14 cellular contexts compared by ENCODE assay signal in the genomic region with DNA sequence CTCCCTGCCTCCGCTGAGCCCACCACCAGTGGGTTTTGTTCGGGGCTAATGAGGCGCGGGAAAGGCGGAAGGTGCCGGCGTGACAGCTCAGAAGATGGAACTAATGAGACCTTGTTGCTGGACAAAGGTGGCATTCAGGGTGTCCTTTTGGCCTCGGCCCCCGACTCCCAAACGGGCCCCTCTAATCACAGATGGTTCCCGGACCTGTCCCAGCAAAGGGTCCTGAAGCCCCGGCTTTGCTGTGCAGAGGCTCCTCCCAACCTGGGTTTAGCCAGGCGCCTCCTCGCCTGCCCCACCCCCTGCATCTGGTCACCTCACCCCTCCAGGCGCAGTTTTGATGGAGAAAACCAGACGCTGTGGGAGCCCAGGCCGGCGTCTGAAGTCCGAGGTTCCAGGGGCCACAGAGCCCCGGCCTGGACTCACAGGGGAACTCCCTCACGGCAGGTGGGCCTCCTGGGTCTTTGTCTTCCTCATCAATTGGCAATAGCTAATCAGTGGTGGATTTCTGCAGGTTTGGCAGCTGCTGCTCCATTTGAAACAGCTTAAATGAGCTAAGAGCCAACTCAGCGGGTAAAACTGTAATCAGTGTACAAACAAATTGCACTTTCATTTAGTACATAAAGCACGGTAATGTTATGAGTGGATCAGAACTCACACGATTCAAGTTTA. TPM values are rescaled to one million over a fixed set of nuclear protein-coding genes. Genes with fewer than 3 reads are reported as not detected.
DNase-seq lines count a peak whose midpoint lies in the region; ATAC-seq, FAIRE-seq and TF ChIP-seq lines count a peak whose summit lies in the region.
"Had no signal": no experiment of that assay in that cellular context is flagged by ENCODE, and none has a peak within 500 bp of the region (broad histone marks: within the 10 kb centered on the region; RNA-seq: fewer than 3 reads in every experiment).

No MANE protein-coding gene starts in this region.

- H2BK5ac ChIP-seq in H9 (ENCODE audit: insufficient read length, low read length) = no peak overlapping the region

- no peaks in the 10 kb centered on the region for H4K20me1 ChIP-seq in H9 (ENCODE audit: control insufficient read depth, insufficient read depth, insufficient read length)

- TF ChIP-seq CTCF in H9 (conservative IDR thresholded peaks at IDR 0.05) (no peak), ascending aorta (IDR thresholded peaks at IDR 0.05) (no peak), gastrocnemius medialis (IDR thresholded peaks at IDR 0.05 in 4 of 5, conservative IDR thresholded peaks at IDR 0.05 in 1 of 5) (no peak)

- no peak overlapping the region for H3K27ac ChIP-seq in H9 (ENCODE audit: insufficient read length, low read depth, low read length)
- H3K27ac ChIP-seq in ascending aorta = peak overlapping the region; percentile 87 to 88
- H3K27ac ChIP-seq in gastrocnemius medialis = peak overlapping the region; percentile 7 to 74 (median 46)

- H3K4me1 Mint-ChIP-seq in H9 = peaks cover 36 to 51% of the 10 kb centered on the region in 2 experiments
- H3K4me1 Mint-ChIP-seq: stimulated activated effector memory CD8-positive, alpha-beta T cell treated with anti-CD3 and anti-CD28 coated beads, Interleukin-12 subunit alpha, Interleukin-12 subunit beta, amount 100 ng/mL, for 72 hours had no signal

- in situ Hi-C loops in gastrocnemius medialis (cut with MboI; ENCODE audit: low sequenced_read_pairs in 4 of 4) = no loop called here

- no peak overlapping the region for H3T11ph ChIP-seq in H9 (ENCODE audit: low read length)

- H3K4me3 Mint-ChIP-seq in H9 = peak overlapping the region; percentile 21 to 60
- H3K4me3 Mint-ChIP-seq: activated T-cell treated with anti-CD3 and anti-CD28 coated beads, Interleukin-2, amount 50 U/mL, for 24 hours; CD4-positive, CD25-positive, alpha-beta regulatory T cell; stimulated activated effector memory CD8-positive, alpha-beta T cell treated with anti-CD3 and anti-CD28 coated beads, Interleukin-12 subunit alpha, Interleukin-12 subunit beta, amount 100 ng/mL, for 72 hours had no signal

- no peak overlapping the region for H2AFZ ChIP-seq in H9 (ENCODE audit: low read length)

- H4K91ac ChIP-seq in H9 (ENCODE audit: insufficient read length, low read depth, low read length) = no peak overlapping the region

- H3K23me2 ChIP-seq in H9 (ENCODE audit: insufficient read length, low read depth, low read length, poor library complexity, severe bottlenecking) = no peaks in the 10 kb centered on the region

- DNase-seq in H9 = no peak
- DNase-seq in ascending aorta (ENCODE audit: low spot score in 2 of 2) = peak; percentile 4 to 63
- peak; percentile 76 for DNase-seq in iPS-NIHi11 (ENCODE audit: low spot score)
- DNase-seq in gastrocnemius medialis = no peak
- no peak for DNase-seq in H54 (ENCODE audit: insufficient read length, low spot score)
- DNase-seq in activated gamma-delta T cell treated with Interleukin-2 at 50 U/mL for 16 hours = no peak
- no peak for DNase-seq in SW 1271 (lab: John Stamatoyannopoulos, UW)
- DNase-seq in NCI-H2227 (lab: John Stamatoyannopoulos, UW; ENCODE audit: unreplicated experiment) = no peak
- DNase-seq: activated CD4-positive, alpha-beta T cell treated with anti-CD3 and anti-CD28 coated beads, Interleukin-2, amount 50 U/mL, for 1 hour; activated T-cell treated with anti-CD3 and anti-CD28 coated beads, Interleukin-2, amount 50 U/mL, for 24 hours; CD4-positive, CD25-positive, alpha-beta regulatory T cell; stimulated activated CD4-positive, alpha-beta T cell treated with anti-CD3 and anti-CD28 coated beads, Interleukin-4, amount 100 ng/mL, for 24 hours; T-helper 9 cell had no signal

- no peak overlapping the region for H3K14ac ChIP-seq in H9 (ENCODE audit: insufficient read depth, low read length)

- no peak overlapping the region for H2BK120ac ChIP-seq in H9 (ENCODE audit: low read depth, low read length, poor library complexity, severe bottlenecking)

- H2BK15ac ChIP-seq in H9 (ENCODE audit: low read depth, low read length) = no peak overlapping the region

- no peaks in the 10 kb centered on the region for H3K79me2 ChIP-seq in H9 (ENCODE audit: insufficient read depth, low read length)

- ATAC-seq in gastrocnemius medialis = no peak

- WGBS in H9 (ENCODE audit: extremely low coverage, insufficient read length, low lambda C conversion rate) = no CpG with 5 or more reads among the region's 24 CpGs

- H3K9me3 Mint-ChIP-seq in H9 = peaks cover 0 to under 1% of the 10 kb centered on the region in 2 experiments; a peak in 1 of 5 replicates
- H3K9me3 Mint-ChIP-seq: activated T-cell treated with anti-CD3 and anti-CD28 coated beads, Interleukin-2, amount 50 U/mL, for 24 hours; stimulated activated effector memory CD8-positive, alpha-beta T cell treated with anti-CD3 and anti-CD28 coated beads, Interleukin-12 subunit alpha, Interleukin-12 subunit beta, amount 100 ng/mL, for 72 hours had no signal

- no peak overlapping the region for H3K56ac ChIP-seq in H9 (ENCODE audit: insufficient read length, low read depth, low read length)

- peak overlapping the region in 1 of 3 experiments; percentile 77; a peak in 1 of 7 replicates for H3K27ac Mint-ChIP-seq in H9
- H3K27ac Mint-ChIP-seq: activated T-cell treated with anti-CD3 and anti-CD28 coated beads, Interleukin-2, amount 50 U/mL, for 24 hours; CD4-positive, CD25-positive, alpha-beta regulatory T cell; stimulated activated effector memory CD8-positive, alpha-beta T cell treated with anti-CD3 and anti-CD28 coated beads, Interleukin-12 subunit alpha, Interleukin-12 subunit beta, amount 100 ng/mL, for 72 hours had no signal

- H4K8ac ChIP-seq in H9 (replicated peaks; ENCODE audit: insufficient read length, low read depth, low read length) = no peak overlapping the region

- no peaks in the 10 kb centered on the region for H3K36me3 ChIP-seq in ascending aorta
- no peaks in the 10 kb centered on the region for H3K36me3 ChIP-seq in gastrocnemius medialis

- H3K4me1 ChIP-seq in H9 (ENCODE audit: insufficient read depth, low read length) (no peaks in the 10 kb centered on the region; the same call in 1 of the 2 replicates), ascending aorta (peaks cover 54 to 70% of the 10 kb centered on the region in 2 donors), gastrocnemius medialis (peaks cover 22 to 43% of the 10 kb centered on the region in 2 donors)

- no peak overlapping the region for H4K5ac ChIP-seq in H9 (ENCODE audit: insufficient read length, low read depth, low read length)

- no peaks in the 10 kb centered on the region for H3K79me1 ChIP-seq in H9 (ENCODE audit: insufficient read depth, low read depth, low read length, poor library complexity, severe bottlenecking)

- no peak overlapping the region for H3K18ac ChIP-seq in H9 (ENCODE audit: insufficient read length, low read depth, low read length)

- no peak for FAIRE-seq in H54 (lab: Jason Lieb, UNC)

- H3K9ac ChIP-seq in H9 (ENCODE audit: extremely low read depth, insufficient read length, low read length) = no peak overlapping the region

- intact Hi-C loops in ascending aorta (cut with DNase I) = loop anchor here (2.0 kb wide), 1 partner anchor 19 kb away; no protein-coding TSS in a partner anchor
- intact Hi-C loops in gastrocnemius medialis (cut with DNase I; ENCODE audit: low total_unique reads) = no loop called here

- no peak overlapping the region for H3K23ac ChIP-seq in H9 (ENCODE audit: insufficient read length, low read depth, low read length)

- no peak overlapping the region for H3K4ac ChIP-seq in H9 (ENCODE audit: low read depth, low read length)

- TF ChIP-seq POLR2A in gastrocnemius medialis (IDR thresholded peaks at IDR 0.05) = no peak
- no peak for TF ChIP-seq POLR2A in H54 (IDR thresholded peaks at IDR 0.05; ENCODE audit: low read depth, low read length)

- no peaks in the 10 kb centered on the region for H3K36me3 Mint-ChIP-seq in H9 (ENCODE audit: insufficient read depth in 1 of 3, low read depth in 3 of 3)
- H3K36me3 Mint-ChIP-seq: CD4-positive, CD25-positive, alpha-beta regulatory T cell; stimulated activated effector memory CD8-positive, alpha-beta T cell treated with anti-CD3 and anti-CD28 coated beads, Interleukin-12 subunit alpha, Interleukin-12 subunit beta, amount 100 ng/mL, for 72 hours had no signal

- H2BK20ac ChIP-seq in H9 (ENCODE audit: low read depth, low read length, poor library complexity, severe bottlenecking) = no peak overlapping the region

- no peak overlapping the region for H2AK5ac ChIP-seq in H9 (ENCODE audit: insufficient read length, low read length)

- H3K4me3 ChIP-seq in ascending aorta (peak overlapping the region in 1 of 2 donors; percentile 16), gastrocnemius medialis (no peak overlapping the region)

- no peak overlapping the region for H3K4me2 ChIP-seq in H9 (ENCODE audit: insufficient read depth, insufficient read length, low read length)

- H2BK12ac ChIP-seq in H9 (ENCODE audit: insufficient read length, low read depth, low read length) = no peak overlapping the region

- no peaks in the 10 kb centered on the region for H3K27me3 ChIP-seq in H9 (ENCODE audit: insufficient read depth, low read length)
- no peaks in the 10 kb centered on the region for H3K27me3 ChIP-seq in ascending aorta
- H3K27me3 ChIP-seq in gastrocnemius medialis = no peaks in the 10 kb centered on the region

- peaks cover 16% of the 10 kb centered on the region for H3K27me3 Mint-ChIP-seq in H9 (ENCODE audit: low read depth)

- H3K9me3 ChIP-seq in H9 (ENCODE audit: control insufficient read depth, low read depth, low read length) = no peaks in the 10 kb centered on the region
- no peaks in the 10 kb centered on the region for H3K9me3 ChIP-seq in ascending aorta
- H3K9me3 ChIP-seq in gastrocnemius medialis = no peaks in the 10 kb centered on the region

RNA-seq across cellular contexts. Expression of a gene that starts 44.3 kb away (rescaled TPM):
- total RNA-seq in H9 (2021) (14.1 and 15.8 TPM in 2 replicates), ascending aorta (82.9 TPM), gastrocnemius medialis (10 to 100 TPM in 1 of 4 donors, 1 to 10 TPM in 3; 5.9 to 11.5 (median 6.9) TPM)

Comparison
In these comparisons a context has a peak if more than half of its experiments do, and no peak if none do; other contexts are left out.
1. DNase-seq: peak in ascending aorta (2 of 2) and iPS-NIHi11 (single experiment); none in H9 (single experiment), gastrocnemius medialis (0 of 2), H54 (single experiment), activated gamma-delta T cell treated with Interleukin-2 at 50 U/mL for 16 hours (single experiment), SW 1271 (0 of 2) and NCI-H2227 (single experiment).